ENCODE assay signal across 19 cellular contexts in the genomic region with DNA sequence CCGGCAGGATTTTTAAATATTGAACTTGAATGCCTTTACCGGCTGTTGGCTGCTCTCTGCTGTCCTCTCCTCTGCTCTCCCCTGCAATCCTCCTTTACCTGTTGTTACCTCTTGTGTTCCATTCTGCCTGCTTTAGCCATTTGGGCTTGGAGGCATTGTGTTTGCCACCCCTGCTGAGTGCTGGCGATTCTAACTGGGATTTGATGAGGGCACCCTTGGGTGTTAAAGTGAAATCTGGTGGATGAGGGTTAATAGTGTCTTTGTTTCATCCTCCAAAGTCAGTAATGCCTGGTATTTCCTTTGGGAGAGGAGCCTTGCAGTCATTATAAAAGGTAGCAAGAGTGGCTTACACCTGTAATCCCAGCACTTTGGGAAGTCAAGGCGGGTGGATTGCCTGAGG. TPM values are rescaled to one million over a fixed set of nuclear protein-coding genes. Genes with fewer than 3 reads are reported as not detected.
DNase-seq lines count a peak whose midpoint lies in the region; ATAC-seq and TF ChIP-seq lines count a peak whose summit lies in the region.
"Had no signal": no experiment of that assay in that cellular context is flagged by ENCODE, and none has a peak within 500 bp of the region (broad histone marks: within the 10 kb centered on the region; RNA-seq: fewer than 3 reads in every experiment).

No MANE protein-coding gene starts in this region.

- peak overlapping the region; percentile 44 for H3K27ac ChIP-seq in RWPE1
- H3K27ac ChIP-seq in gastroesophageal sphincter, result peak overlapping the region in 3 of 4 donors; percentile 62 to 70 (median 63)
- H3K27ac ChIP-seq in thoracic aorta, result peak overlapping the region; percentile 32 to 43
- H3K27ac ChIP-seq: prostate gland had no signal

- no peaks in the 10 kb centered on the region for H3K27me3 Mint-ChIP-seq in activated naive CD8-positive, alpha-beta T cell treated with anti-CD3 and anti-CD28 coated beads, Interleukin-2, amount 10 ng/mL, durations not matched to agents 7 days and 5 days
- no peaks in the 10 kb centered on the region for H3K27me3 Mint-ChIP-seq in activated naive CD8-positive, alpha-beta T cell treated with anti-CD3 and anti-CD28 coated beads for 36 hours

- POLR2A ChIA-PET in activated naive CD8-positive, alpha-beta T cell treated with anti-CD3 and anti-CD28 coated beads, Interleukin-2, amount 10 ng/mL, durations not matched to agents 7 days and 5 days (lab: Charles Lee), result interaction anchor here (0.6 to 1.7 kb wide), 2 partner anchors 9 to 350 kb away, joined by 4 to 5 read pairs; no protein-coding TSS in a partner anchor
- POLR2A ChIA-PET in RWPE1 (lab: Yijun Ruan, JAX; ENCODE audit: low non-redundant PET), result no interaction called here

- H3K4me1 Mint-ChIP-seq in activated naive CD8-positive, alpha-beta T cell treated with anti-CD3 and anti-CD28 coated beads, Interleukin-2, amount 10 ng/mL, durations not matched to agents 7 days and 5 days, result peaks cover 42% of the 10 kb centered on the region
- peaks cover 54% of the 10 kb centered on the region for H3K4me1 Mint-ChIP-seq in activated naive CD8-positive, alpha-beta T cell treated with anti-CD3 and anti-CD28 coated beads for 36 hours

- H3K27ac Mint-ChIP-seq in activated naive CD8-positive, alpha-beta T cell treated with anti-CD3 and anti-CD28 coated beads, Interleukin-2, amount 10 ng/mL, durations not matched to agents 7 days and 5 days, result peak overlapping the region; percentile 28
- H3K27ac Mint-ChIP-seq in activated naive CD8-positive, alpha-beta T cell treated with anti-CD3 and anti-CD28 coated beads for 36 hours, result no peak overlapping the region

- no peak overlapping the region for H3K4me3 ChIP-seq in gastroesophageal sphincter
- H3K4me3 ChIP-seq in thoracic aorta, result no peak overlapping the region
- H3K4me3 ChIP-seq: HAP-1, prostate gland had no signal

- 64 to 65% methylated on average over 2 to 4 of the region's 4 CpGs for WGBS in gastroesophageal sphincter (ENCODE audit: low coverage in 1 of 2), 2 donors

- no peak for DNase-seq in activated naive CD8-positive, alpha-beta T cell treated with anti-CD3 and anti-CD28 coated beads, Interleukin-2, amount 10 ng/mL, durations not matched to agents 7 days and 5 days
- DNase-seq in activated naive CD8-positive, alpha-beta T cell treated with anti-CD3 and anti-CD28 coated beads for 36 hours, result no peak
- DNase-seq in RWPE1 (ENCODE audit: low spot score) (no peak), thoracic aorta (ENCODE audit: low spot score) (no peak), SIG-M5 treated with dmso at 0.1 percent for 504 hours (lab: John Stamatoyannopoulos, UW; ENCODE audit: unreplicated experiment) (no peak), HuH-7 (ENCODE audit: low spot score) (no peak), G401 (ENCODE audit: low spot score) (no peak)
- DNase-seq: caudate nucleus; effector CD8-positive, alpha-beta T cell; left ventricle myocardium superior; NCI-H1694; NCI-H446; SHP77 treated with DMSO at 0.1 percent for 48 hours; stimulated activated CD4-positive, alpha-beta T cell treated with anti-CD3 and anti-CD28 coated beads, Interleukin-15, amount 100 ng/mL, for 24 hours; T-helper 2 cell had no signal

- no peak for TF ChIP-seq CTCF in RWPE1 (conservative IDR thresholded peaks at IDR 0.05; ENCODE audit: low read depth)
- no peak for TF ChIP-seq CTCF in gastroesophageal sphincter (IDR thresholded peaks at IDR 0.05)
- TF ChIP-seq CTCF in thoracic aorta (IDR thresholded peaks at IDR 0.05), result no peak

- CTCF ChIA-PET in RWPE1 (lab: Yijun Ruan, JAX), result no interaction called here

- ATAC-seq in activated naive CD8-positive, alpha-beta T cell treated with anti-CD3 and anti-CD28 coated beads, Interleukin-2, amount 10 ng/mL, durations not matched to agents 7 days and 5 days (ENCODE audit: low read depth), result no peak
- ATAC-seq in gastroesophageal sphincter, result no peak
- ATAC-seq in thoracic aorta (ENCODE audit: insufficient number of reproducible peaks, low FRiP score, low read depth), result no peak
- ATAC-seq: activated CD4-positive, CD25-positive, alpha-beta regulatory T cell treated with anti-CD3 and anti-CD28 coated beads, Interleukin-2, amount 50 U/mL, for 24 hours had no signal

- no peak for TF ChIP-seq POLR2A in gastroesophageal sphincter (IDR thresholded peaks at IDR 0.05)

- H3K36me3 ChIP-seq in gastroesophageal sphincter (no peaks in the 10 kb centered on the region), thoracic aorta (no peaks in the 10 kb centered on the region)
- H3K36me3 ChIP-seq: HAP-1, prostate gland had no signal

- no peaks in the 10 kb centered on the region for H3K9me3 Mint-ChIP-seq in activated naive CD8-positive, alpha-beta T cell treated with anti-CD3 and anti-CD28 coated beads, Interleukin-2, amount 10 ng/mL, durations not matched to agents 7 days and 5 days
- H3K9me3 Mint-ChIP-seq in activated naive CD8-positive, alpha-beta T cell treated with anti-CD3 and anti-CD28 coated beads for 36 hours, result no peaks in the 10 kb centered on the region

- peaks cover 6 to 87% (median 31%) of the 10 kb centered on the region in 3 donors for H3K4me1 ChIP-seq in gastroesophageal sphincter
- H3K4me1 ChIP-seq in thoracic aorta (ENCODE audit: control insufficient read depth in 1 of 2, low read depth in 2 of 2), result peaks cover 49 to 65% of the 10 kb centered on the region in 2 donors
- H3K4me1 ChIP-seq: prostate gland had no signal

- no peak overlapping the region for H3K4me3 Mint-ChIP-seq in activated naive CD8-positive, alpha-beta T cell treated with anti-CD3 and anti-CD28 coated beads, Interleukin-2, amount 10 ng/mL, durations not matched to agents 7 days and 5 days
- H3K4me3 Mint-ChIP-seq in activated naive CD8-positive, alpha-beta T cell treated with anti-CD3 and anti-CD28 coated beads for 36 hours, result no peak overlapping the region

- in situ Hi-C loops in G401 (cut with HindIII; ENCODE audit: low sequenced_read_pairs), result no loop called here

- peaks cover 9% of the 10 kb centered on the region for H3K36me3 Mint-ChIP-seq in activated naive CD8-positive, alpha-beta T cell treated with anti-CD3 and anti-CD28 coated beads, Interleukin-2, amount 10 ng/mL, durations not matched to agents 7 days and 5 days
- H3K36me3 Mint-ChIP-seq in activated naive CD8-positive, alpha-beta T cell treated with anti-CD3 and anti-CD28 coated beads for 36 hours, result peaks cover 43% of the 10 kb centered on the region

- no peaks in the 10 kb centered on the region for H3K27me3 ChIP-seq in gastroesophageal sphincter
- H3K27me3 ChIP-seq in thoracic aorta (replicated peaks; ENCODE audit: insufficient read depth), result no peaks in the 10 kb centered on the region

- H3K9me3 ChIP-seq in gastroesophageal sphincter (no peaks in the 10 kb centered on the region), thoracic aorta (no peaks in the 10 kb centered on the region)
- H3K9me3 ChIP-seq: HAP-1, prostate gland had no signal

- no peak for TF ChIP-seq EP300 in gastroesophageal sphincter (IDR thresholded peaks at IDR 0.05)

RNA-seq across cellular contexts. Expression of a gene that starts 9.9 kb away (rescaled TPM):
- total RNA-seq in activated naive CD8-positive, alpha-beta T cell treated with anti-CD3 and anti-CD28 coated beads, Interleukin-2, amount 10 ng/mL, durations not matched to agents 7 days and 5 days, result 100 to 1,000 TPM; 126 to 147 TPM
- 100 to 1,000 TPM; 190 to 196 TPM for total RNA-seq in activated naive CD8-positive, alpha-beta T cell treated with anti-CD3 and anti-CD28 coated beads for 36 hours
- 100 to 1,000 TPM in 2 of 4 donors, 10 to 100 TPM in 2; 85.8 to 117 (median 99.4) TPM for total RNA-seq in gastroesophageal sphincter
- total RNA-seq in thoracic aorta, result 10 to 100 TPM; 79.4 to 85.4 TPM
- 77.8 and 109 TPM in 2 replicates for total RNA-seq in G401 (2014; rRNA removed; shearing (Covaris generic))

RNA-seq across cellular contexts. Expression of a gene that starts 24.7 kb away (rescaled TPM):
- total RNA-seq in activated naive CD8-positive, alpha-beta T cell treated with anti-CD3 and anti-CD28 coated beads, Interleukin-2, amount 10 ng/mL, durations not matched to agents 7 days and 5 days, result 10 to 100 TPM; 22.3 to 25.1 TPM
- total RNA-seq in activated naive CD8-positive, alpha-beta T cell treated with anti-CD3 and anti-CD28 coated beads for 36 hours, result 10 to 100 TPM; 14.6 to 17.7 TPM
- total RNA-seq in gastroesophageal sphincter, result 10 to 100 TPM; 26.8 to 33.0 (median 29.7) TPM
- total RNA-seq in thoracic aorta, result 10 to 100 TPM; 71.2 to 72.2 TPM
- 19.7 and 28.2 TPM in 2 replicates for total RNA-seq in G401 (2014; rRNA removed; shearing (Covaris generic))
